20 cellular contexts compared by ENCODE assay signal in genomic region chr1:78325293-78325692, GRCh38.
DNase-seq lines count a peak whose midpoint lies in the region; ATAC-seq, FAIRE-seq and TF ChIP-seq lines count a peak whose summit lies in the region.
"Had no signal": no experiment of that assay in that cellular context is flagged by ENCODE, and none has a peak within 500 bp of the region (broad histone marks: within the 10 kb centered on the region; RNA-seq: fewer than 3 reads in every experiment).

No MANE protein-coding gene starts in this region.

- no peaks in the 10 kb centered on the region for H3K79me2 ChIP-seq in H9 (ENCODE audit: insufficient read depth, low read length)
- H3K79me2 ChIP-seq in astrocyte (ENCODE audit: insufficient read depth, low read length): no peaks in the 10 kb centered on the region

- DNase-seq in H9: no peak
- DNase-seq in astrocyte (ENCODE audit: low read depth): no peak
- no peak for DNase-seq in foreskin keratinocyte
- no peak for DNase-seq in natural killer cell treated with Interleukin-12 subunit alpha and Interleukin-12 subunit beta and Interleukin-15 and Interleukin-18, amount 100 ng/mL, for 72 hours (ENCODE audit: low spot score)
- DNase-seq in SKM-1 (lab: John Stamatoyannopoulos, UW; ENCODE audit: unreplicated experiment): no peak
- no peak for DNase-seq in COLO829 (ENCODE audit: low spot score)
- DNase-seq: 8988T; CD8-positive, alpha-beta T cell; COR-L47; DMS 273 treated with DMSO at 0.1 percent for 48 hours; DMS79; GDM1; GOT3; KG1 had no signal

- ATAC-seq in foreskin keratinocyte (no peak), GM19351 (IDR thresholded peaks at IDR 0.05; ENCODE audit: unreplicated experiment) (no peak)
- no peak for ATAC-seq in natural killer cell treated with Interleukin-12 subunit alpha and Interleukin-12 subunit beta and Interleukin-15 and Interleukin-18, amount 100 ng/mL, for 72 hours
- ATAC-seq: CD8-positive, alpha-beta T cell had no signal

- WGBS in H9 (ENCODE audit: extremely low coverage, insufficient read length, low lambda C conversion rate): no CpG with 5 or more reads among the region's 3 CpGs

- H3K36me3 Mint-ChIP-seq in H9 (ENCODE audit: insufficient read depth in 1 of 3, low read depth in 3 of 3) (no peaks in the 10 kb centered on the region), astrocyte (ENCODE audit: low read depth, unreplicated experiment) (no peaks in the 10 kb centered on the region)
- H3K36me3 Mint-ChIP-seq in natural killer cell treated with Interleukin-12 subunit alpha and Interleukin-12 subunit beta and Interleukin-15 and Interleukin-18, amount 100 ng/mL, for 72 hours: no peaks in the 10 kb centered on the region
- H3K36me3 Mint-ChIP-seq: CD8-positive, alpha-beta T cell had no signal

- H2BK15ac ChIP-seq in H9 (ENCODE audit: low read depth, low read length): no peak overlapping the region

- H4K20me1 ChIP-seq in H9 (ENCODE audit: control insufficient read depth, insufficient read depth, insufficient read length): no peaks in the 10 kb centered on the region
- H4K20me1 ChIP-seq in astrocyte (ENCODE audit: insufficient read depth, low read length): no peaks in the 10 kb centered on the region
- H4K20me1 ChIP-seq: BLaER1 had no signal

- H3K27me3 Mint-ChIP-seq in H9 (ENCODE audit: low read depth) (peaks cover 23% of the 10 kb centered on the region), astrocyte (ENCODE audit: low read depth, unreplicated experiment) (peaks cover 8% of the 10 kb centered on the region)
- H3K27me3 Mint-ChIP-seq in natural killer cell treated with Interleukin-12 subunit alpha and Interleukin-12 subunit beta and Interleukin-15 and Interleukin-18, amount 100 ng/mL, for 72 hours: no peaks in the 10 kb centered on the region

- no peak overlapping the region for H2BK20ac ChIP-seq in H9 (ENCODE audit: low read depth, low read length, poor library complexity, severe bottlenecking)

- TF ChIP-seq CTCF in C4-2B (conservative IDR thresholded peaks at IDR 0.05) (peak; percentile 33), H9 (conservative IDR thresholded peaks at IDR 0.05) (peak; percentile 44; the same call in 2 of the 3 replicates), astrocyte (IDR thresholded peaks at IDR 0.05; ENCODE audit: insufficient read depth, low read depth, low read length) (no peak), foreskin keratinocyte (conservative IDR thresholded peaks at IDR 0.05) (peak; percentile 16)

- no peak overlapping the region for H2BK12ac ChIP-seq in H9 (ENCODE audit: insufficient read length, low read depth, low read length)

- no peaks in the 10 kb centered on the region for H3K27me3 ChIP-seq in H9 (ENCODE audit: insufficient read depth, low read length)
- H3K27me3 ChIP-seq in astrocyte (ENCODE audit: insufficient read depth, low read length): no peaks in the 10 kb centered on the region
- peaks cover 13% of the 10 kb centered on the region for H3K27me3 ChIP-seq in foreskin keratinocyte
- H3K27me3 ChIP-seq: BLaER1 had no signal

- H3K18ac ChIP-seq in H9 (ENCODE audit: insufficient read length, low read depth, low read length): no peak overlapping the region

- no peak overlapping the region for H4K91ac ChIP-seq in H9 (ENCODE audit: insufficient read length, low read depth, low read length)

- H3K4me1 ChIP-seq in H9 (ENCODE audit: insufficient read depth, low read length): no peaks in the 10 kb centered on the region
- H3K4me1 ChIP-seq in astrocyte (ENCODE audit: insufficient read depth, low read length): no peaks in the 10 kb centered on the region
- H3K4me1 ChIP-seq in foreskin keratinocyte: no peaks in the 10 kb centered on the region
- H3K4me1 ChIP-seq: BLaER1, HAP-1 had no signal

- no peak overlapping the region for H4K5ac ChIP-seq in H9 (ENCODE audit: insufficient read length, low read depth, low read length)

- H3K4ac ChIP-seq in H9 (ENCODE audit: low read depth, low read length): no peak overlapping the region

- H3T11ph ChIP-seq in H9 (ENCODE audit: low read length): no peak overlapping the region

- H3K9ac ChIP-seq in H9 (ENCODE audit: extremely low read depth, insufficient read length, low read length) (no peak overlapping the region), astrocyte (ENCODE audit: low read length) (no peak overlapping the region)
- H3K9ac ChIP-seq: BLaER1 had no signal

- FAIRE-seq in astrocyte (lab: Jason Lieb, UNC): peak; percentile 32
- FAIRE-seq: GM12892, GM18507 had no signal

- H3K9me3 ChIP-seq in H9 (ENCODE audit: control insufficient read depth, low read depth, low read length) (no peaks in the 10 kb centered on the region), astrocyte (ENCODE audit: insufficient read depth, low read depth, low read length) (no peaks in the 10 kb centered on the region)
- H3K9me3 ChIP-seq: BLaER1, HAP-1 had no signal

- H3K23me2 ChIP-seq in H9 (ENCODE audit: insufficient read length, low read depth, low read length, poor library complexity, severe bottlenecking): no peaks in the 10 kb centered on the region

- H2AK5ac ChIP-seq in H9 (ENCODE audit: insufficient read length, low read length): no peak overlapping the region

- H3K14ac ChIP-seq in H9 (ENCODE audit: insufficient read depth, low read length): no peak overlapping the region

- H3K4me3 Mint-ChIP-seq in H9: no peak overlapping the region
- no peak overlapping the region for H3K4me3 Mint-ChIP-seq in astrocyte (ENCODE audit: unreplicated experiment)
- no peak overlapping the region for H3K4me3 Mint-ChIP-seq in natural killer cell treated with Interleukin-12 subunit alpha and Interleukin-12 subunit beta and Interleukin-15 and Interleukin-18, amount 100 ng/mL, for 72 hours
- H3K4me3 Mint-ChIP-seq: CD8-positive, alpha-beta T cell had no signal

- H3K56ac ChIP-seq in H9 (ENCODE audit: insufficient read length, low read depth, low read length): no peak overlapping the region

- H3K36me3 ChIP-seq in astrocyte (ENCODE audit: insufficient read depth, low read length): no peaks in the 10 kb centered on the region
- H3K36me3 ChIP-seq: BLaER1, HAP-1 had no signal

- no peaks in the 10 kb centered on the region for H3K79me1 ChIP-seq in H9 (ENCODE audit: insufficient read depth, low read depth, low read length, poor library complexity, severe bottlenecking)

- H3K23ac ChIP-seq in H9 (ENCODE audit: insufficient read length, low read depth, low read length): no peak overlapping the region

- no peak overlapping the region for H3K27ac Mint-ChIP-seq in H9
- no peak overlapping the region for H3K27ac Mint-ChIP-seq in astrocyte (ENCODE audit: unreplicated experiment)
- H3K27ac Mint-ChIP-seq in natural killer cell treated with Interleukin-12 subunit alpha and Interleukin-12 subunit beta and Interleukin-15 and Interleukin-18, amount 100 ng/mL, for 72 hours: no peak overlapping the region
- H3K27ac Mint-ChIP-seq: CD8-positive, alpha-beta T cell had no signal

- H3K4me1 Mint-ChIP-seq in H9 (no peaks in the 10 kb centered on the region), astrocyte (ENCODE audit: low read depth, unreplicated experiment) (no peaks in the 10 kb centered on the region)
- H3K4me1 Mint-ChIP-seq in natural killer cell treated with Interleukin-12 subunit alpha and Interleukin-12 subunit beta and Interleukin-15 and Interleukin-18, amount 100 ng/mL, for 72 hours (ENCODE audit: low read depth in 2 of 2): no peaks in the 10 kb centered on the region

- H2BK120ac ChIP-seq in H9 (ENCODE audit: low read depth, low read length, poor library complexity, severe bottlenecking): no peak overlapping the region

- no peak overlapping the region for H2AFZ ChIP-seq in H9 (ENCODE audit: low read length)
- no peak overlapping the region for H2AFZ ChIP-seq in astrocyte (ENCODE audit: low read depth, low read length)

- no peak overlapping the region for H2BK5ac ChIP-seq in H9 (ENCODE audit: insufficient read length, low read length)

- H3K4me3 ChIP-seq in astrocyte (ENCODE audit: insufficient read depth, low read depth, low read length): no peak overlapping the region
- H3K4me3 ChIP-seq: BLaER1, HAP-1 had no signal

- H3K27ac ChIP-seq in C4-2B: no peak overlapping the region
- no peak overlapping the region for H3K27ac ChIP-seq in H9 (ENCODE audit: insufficient read length, low read depth, low read length)
- H3K27ac ChIP-seq in astrocyte (ENCODE audit: low read depth, low read length): no peak overlapping the region
- no peak overlapping the region for H3K27ac ChIP-seq in foreskin keratinocyte
- H3K27ac ChIP-seq: BLaER1 had no signal

- H4K8ac ChIP-seq in H9 (replicated peaks; ENCODE audit: insufficient read length, low read depth, low read length): no peak overlapping the region

- H3K4me2 ChIP-seq in H9 (ENCODE audit: insufficient read depth, insufficient read length, low read length): no peak overlapping the region
- H3K4me2 ChIP-seq in astrocyte (ENCODE audit: low read length): no peak overlapping the region
- H3K4me2 ChIP-seq: BLaER1 had no signal

- no peaks in the 10 kb centered on the region for H3K9me3 Mint-ChIP-seq in H9
- no peaks in the 10 kb centered on the region for H3K9me3 Mint-ChIP-seq in astrocyte (ENCODE audit: unreplicated experiment)
- no peaks in the 10 kb centered on the region for H3K9me3 Mint-ChIP-seq in natural killer cell treated with Interleukin-12 subunit alpha and Interleukin-12 subunit beta and Interleukin-15 and Interleukin-18, amount 100 ng/mL, for 72 hours
- H3K9me3 Mint-ChIP-seq: CD8-positive, alpha-beta T cell had no signal
